Comparison of ENCODE assay signal across 12 cellular contexts in genomic region chr3:115986555-115987207, GRCh38.
DNase-seq lines count a peak whose midpoint lies in the region; ATAC-seq, FAIRE-seq and TF ChIP-seq lines count a peak whose summit lies in the region.
"Had no signal": no experiment of that assay in that cellular context is flagged by ENCODE, and none has a peak within 500 bp of the region (broad histone marks: within the 10 kb centered on the region; RNA-seq: fewer than 3 reads in every experiment).

No MANE protein-coding gene starts in this region.

- H3K9ac ChIP-seq in HCT116 (ENCODE audit: low read length) = no peak overlapping the region
- no peak overlapping the region for H3K9ac ChIP-seq in kidney (ENCODE audit: low read length in 2 of 2)

- no peaks in the 10 kb centered on the region for H4K20me1 ChIP-seq in HCT116 (ENCODE audit: insufficient read depth)

- H3K79me2 ChIP-seq in HCT116 (ENCODE audit: insufficient read depth, low read length) = no peaks in the 10 kb centered on the region

- CTCF ChIA-PET in HCT116 (lab: Charles Lee) = interaction anchor here (0.6 to 1.0 kb wide), 3 partner anchors 8 to 21 kb away, joined by 3 to 6 read pairs (median 5); no protein-coding TSS in a partner anchor

- TF ChIP-seq CTCF in HCT116 (IDR thresholded peaks at IDR 0.05 in 2 of 3, conservative IDR thresholded peaks at IDR 0.05 in 1 of 3; ENCODE audit: borderline replicate concordance in 1 of 3, insufficient read depth in 1 of 3, low read depth in 2 of 3, low read length in 2 of 3) = peak; percentile 67 to 73 (median 72)
- TF ChIP-seq CTCF in kidney (IDR thresholded peaks at IDR 0.05; ENCODE audit: borderline replicate concordance, extremely low read depth, insufficient read depth) = no peak

- no peak for TF ChIP-seq POLR2A in HCT116 (IDR thresholded peaks at IDR 0.05; ENCODE audit: borderline replicate concordance, extremely low read depth, insufficient read depth, insufficient read length)

- no peaks in the 10 kb centered on the region for H3K9me2 ChIP-seq in HCT116 (ENCODE audit: insufficient read depth)

- H3K4me2 ChIP-seq in HCT116 (ENCODE audit: low read length) = no peak overlapping the region

- BruUV-seq in HCT116 (replicated peaks; lab: Mats Ljungman, UMichigan) = no TSS peak

- RAD21 ChIA-PET in HCT116 (lab: Charles Lee; ENCODE audit: low non-redundant PET in 1 of 2, low total read pairs in 2 of 2, uncharacterized antibody in 2 of 2, unreplicated experiment in 2 of 2) = no interaction called here

- no peak overlapping the region for H2AFZ ChIP-seq in HCT116 (ENCODE audit: low read depth, low read length, poor library complexity, severe bottlenecking)

- TF ChIP-seq RAD21 in HCT116 (IDR thresholded peaks at IDR 0.05; ENCODE audit: low read depth) = peak; percentile 64

- peaks cover 5% of the 10 kb centered on the region; the same call in 1 of the 2 replicates for H3K27me3 ChIP-seq in HCT116 (ENCODE audit: insufficient read depth, low read length)
- H3K27me3 ChIP-seq: esophagus muscularis mucosa, right lobe of liver, testis had no signal

- no peaks in the 10 kb centered on the region; a peak in 1 of 4 replicates for H3K9me3 ChIP-seq in HCT116 (ENCODE audit: control insufficient read depth in 1 of 2, insufficient read depth in 1 of 2, low read depth in 1 of 2, low read length in 2 of 2)
- H3K9me3 ChIP-seq in kidney (ENCODE audit: control insufficient read depth in 1 of 2, low read length in 2 of 2) = no peaks in the 10 kb centered on the region
- H3K9me3 ChIP-seq: esophagus muscularis mucosa, right lobe of liver, testis had no signal

- no peaks in the 10 kb centered on the region for H3K36me3 ChIP-seq in HCT116 (ENCODE audit: control insufficient read depth in 1 of 2, insufficient read depth in 2 of 2, low read length in 2 of 2)
- no peaks in the 10 kb centered on the region for H3K36me3 ChIP-seq in kidney (ENCODE audit: control insufficient read depth in 1 of 2, insufficient read depth in 2 of 2, low read length in 2 of 2)
- H3K36me3 ChIP-seq: esophagus muscularis mucosa, right lobe of liver had no signal

- no peak overlapping the region for H3K27ac ChIP-seq in HCT116 (ENCODE audit: low read depth, low read length)
- no peak overlapping the region for H3K27ac ChIP-seq in kidney (ENCODE audit: low read depth in 2 of 2, low read length in 2 of 2)
- H3K27ac ChIP-seq: esophagus muscularis mucosa, right lobe of liver, testis had no signal

- in situ Hi-C loops in SK-MEL-5 (cut with HindIII; ENCODE audit: low pct_unique_long_range_greater_than_20kb, low sequenced_read_pairs) = no loop called here

- FAIRE-seq in kidney (lab: Jason Lieb, UNC) = no peak

- peak; percentile 50 for DNase-seq in D341Med (ENCODE audit: low spot score)
- peak; percentile 62 for DNase-seq in HCT116 (ENCODE audit: low read depth, low spot score)
- DNase-seq in SK-MEL-5 (ENCODE audit: low read depth, low spot score) = peak; percentile 73
- peak; percentile 40 for DNase-seq in iPS-NIHi11 (ENCODE audit: low spot score)
- DNase-seq in kidney = no peak
- no peak for DNase-seq in cerebellum (ENCODE audit: low spot score)
- DNase-seq in activated naive CD4-positive, alpha-beta T cell treated with Interleukin-2 at 50 U/mL for 16 hours = no peak
- DNase-seq: activated CD4-positive, alpha-beta memory T cell treated with anti-CD3 and anti-CD28 coated beads for 36 hours; right lobe of liver; testis had no signal

- H3K4me1 ChIP-seq in HCT116 (ENCODE audit: control insufficient read depth in 1 of 2, insufficient read depth in 2 of 2, low read length in 2 of 2) (no peaks in the 10 kb centered on the region), kidney (ENCODE audit: control insufficient read depth in 1 of 2, insufficient read depth in 1 of 2, low read depth in 1 of 2, low read length in 2 of 2) (no peaks in the 10 kb centered on the region)
- H3K4me1 ChIP-seq: esophagus muscularis mucosa, right lobe of liver, testis had no signal

- POLR2A ChIA-PET in HCT116 (lab: Charles Lee) = no interaction called here

- intact Hi-C loops in HCT116 (cut with micrococcal nuclease) (loop anchor here (10.0 kb wide), 1 partner anchor 768 kb away; no protein-coding TSS in a partner anchor), kidney (cut with DNase I) (no loop called here)

- peak; percentile 86 for ATAC-seq in HCT116
- ATAC-seq in GM18520 (IDR thresholded peaks at IDR 0.05; ENCODE audit: unreplicated experiment) = no peak

- H3K4me3 ChIP-seq in HCT116 (replicated peaks in 1 of 2; ENCODE audit: low read depth in 1 of 2, low read length in 2 of 2) (no peak overlapping the region), kidney (ENCODE audit: low read length in 2 of 2) (no peak overlapping the region)
- H3K4me3 ChIP-seq: esophagus muscularis mucosa, right lobe of liver, testis had no signal

TF ChIP-seq in HCT116, 20 proteins besides CTCF, POLR2A, EP300 and RAD21:
- TF ChIP-seq CBX3 (IDR thresholded peaks at IDR 0.05; ENCODE audit: low read depth) = peak; percentile 45; the same call in 1 of the 2 replicates
- TF ChIP-seq SP1 (IDR thresholded peaks at IDR 0.05; ENCODE audit: low read depth) = no peak

Comparison
In these comparisons a context has a peak if more than half of its experiments do, and no peak if none do; other contexts are left out.
1. DNase-seq: peak in D341Med (single experiment), HCT116 (single experiment), SK-MEL-5 (single experiment) and iPS-NIHi11 (single experiment); none in kidney (single experiment), cerebellum (single experiment) and activated naive CD4-positive, alpha-beta T cell treated with Interleukin-2 at 50 U/mL for 16 hours (single experiment).